1 cellular context compared by ENCODE assay signal in the genomic region with DNA sequence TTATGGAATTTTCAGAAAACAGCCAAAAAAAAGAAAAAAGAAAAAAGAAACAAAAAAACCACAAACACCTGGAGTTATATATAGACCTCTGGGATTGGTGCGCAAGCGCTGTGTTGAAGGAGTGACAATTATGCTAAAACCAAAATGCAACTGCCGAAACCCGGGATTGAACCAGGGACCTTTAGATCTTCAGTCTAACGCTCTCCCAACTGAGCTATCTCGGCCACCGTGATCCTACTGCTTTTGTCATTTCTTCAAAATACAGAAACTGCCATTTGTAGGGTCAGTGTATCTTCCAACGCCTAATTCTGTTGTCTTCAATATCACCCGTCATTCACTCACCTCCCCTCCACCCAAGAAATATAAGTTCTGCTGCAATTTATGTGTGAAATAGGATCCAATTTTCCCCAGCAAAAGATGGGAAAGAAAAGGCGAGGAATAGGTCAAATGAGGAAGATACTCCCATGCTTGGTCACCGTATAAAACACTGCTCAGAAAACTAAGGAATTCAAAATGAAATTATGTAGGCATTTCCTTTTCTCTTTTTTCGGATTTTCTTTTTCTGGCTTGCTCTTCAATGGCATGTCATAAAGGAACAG.
A peak's percentile ranks its signal among the peaks of the same experiment; 100 is the strongest.
TF ChIP-seq lines count a peak whose summit lies in the region.

No MANE protein-coding gene starts in this region.

TF ChIP-seq in HEK293, 187 proteins besides CTCF, POLR2A, EP300 and RAD21 (continued from another document and continues in another):
- TF ChIP-seq, protein P1, sequence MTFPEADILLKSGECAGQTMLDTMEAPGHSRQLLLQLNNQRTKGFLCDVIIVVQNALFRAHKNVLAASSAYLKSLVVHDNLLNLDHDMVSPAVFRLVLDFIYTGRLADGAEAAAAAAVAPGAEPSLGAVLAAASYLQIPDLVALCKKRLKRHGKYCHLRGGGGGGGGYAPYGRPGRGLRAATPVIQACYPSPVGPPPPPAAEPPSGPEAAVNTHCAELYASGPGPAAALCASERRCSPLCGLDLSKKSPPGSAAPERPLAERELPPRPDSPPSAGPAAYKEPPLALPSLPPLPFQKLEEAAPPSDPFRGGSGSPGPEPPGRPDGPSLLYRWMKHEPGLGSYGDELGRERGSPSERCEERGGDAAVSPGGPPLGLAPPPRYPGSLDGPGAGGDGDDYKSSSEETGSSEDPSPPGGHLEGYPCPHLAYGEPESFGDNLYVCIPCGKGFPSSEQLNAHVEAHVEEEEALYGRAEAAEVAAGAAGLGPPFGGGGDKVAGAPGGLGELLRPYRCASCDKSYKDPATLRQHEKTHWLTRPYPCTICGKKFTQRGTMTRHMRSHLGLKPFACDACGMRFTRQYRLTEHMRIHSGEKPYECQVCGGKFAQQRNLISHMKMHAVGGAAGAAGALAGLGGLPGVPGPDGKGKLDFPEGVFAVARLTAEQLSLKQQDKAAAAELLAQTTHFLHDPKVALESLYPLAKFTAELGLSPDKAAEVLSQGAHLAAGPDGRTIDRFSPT (tag by site-specific recombination; IDR thresholded peaks at IDR 0.05), result no peak
- TF ChIP-seq ZNF138 (tag by site-specific recombination; IDR thresholded peaks at IDR 0.05; ENCODE audit: borderline replicate concordance) (no peak), ZNF610 (tag by site-specific recombination; IDR thresholded peaks at IDR 0.05; ENCODE audit: borderline replicate concordance) (no peak), ZBTB17 (tag by site-specific recombination; IDR thresholded peaks at IDR 0.05) (peak; percentile 51; the same call in 1 of the 2 replicates), ZNF433 (tag by site-specific recombination; IDR thresholded peaks at IDR 0.05; ENCODE audit: low read depth) (no peak), GLI4 (tag by site-specific recombination; IDR thresholded peaks at IDR 0.05) (no peak), ZNF624 (tag by site-specific recombination; IDR thresholded peaks at IDR 0.05) (no peak), ZNF366 (tag by site-specific recombination; conservative IDR thresholded peaks at IDR 0.05) (peak; percentile 69), ZEB2 (tag by site-specific recombination; IDR thresholded peaks at IDR 0.05) (peak; percentile 54; the same call in 1 of the 2 replicates), ZNF37A (tag by site-specific recombination; IDR thresholded peaks at IDR 0.05) (no peak), ZNF596 (tag by site-specific recombination; IDR thresholded peaks at IDR 0.05) (no peak), ZNF274 (IDR thresholded peaks at IDR 0.05; ENCODE audit: low read length) (no peak), ZNF274 (tag by site-specific recombination; IDR thresholded peaks at IDR 0.05; ENCODE audit: borderline replicate concordance) (no peak), ZNF510 (tag by site-specific recombination; IDR thresholded peaks at IDR 0.05; ENCODE audit: insufficient replicate concordance) (no peak), ZNF549 (tag by site-specific recombination; IDR thresholded peaks at IDR 0.05) (no peak), ZIC2 (tag by site-specific recombination; IDR thresholded peaks at IDR 0.05) (no peak), ZNF248 (tag by site-specific recombination; IDR thresholded peaks at IDR 0.05) (no peak), KLF8 (tag by site-specific recombination; IDR thresholded peaks at IDR 0.05) (peak; percentile 57; the same call in 1 of the 2 replicates), KLF7 (tag by site-specific recombination; IDR thresholded peaks at IDR 0.05; ENCODE audit: borderline replicate concordance) (no peak), ZBTB48 (tag by site-specific recombination; IDR thresholded peaks at IDR 0.05) (no peak), ZNF514 (tag by site-specific recombination; IDR thresholded peaks at IDR 0.05) (no peak), ZNF585B (tag by site-specific recombination; IDR thresholded peaks at IDR 0.05) (no peak), MYNN (tag by site-specific recombination; IDR thresholded peaks at IDR 0.05; ENCODE audit: borderline replicate concordance) (no peak), ZNF221 (tag by site-specific recombination; IDR thresholded peaks at IDR 0.05; ENCODE audit: borderline replicate concordance) (no peak), YY2 (tag by site-specific recombination; IDR thresholded peaks at IDR 0.05) (no peak), HOXC10 (CRISPR knock-in tag; IDR thresholded peaks at IDR 0.05) (no peak), ZNF626 (tag by site-specific recombination; IDR thresholded peaks at IDR 0.05) (no peak), ZNF239 (tag by site-specific recombination; IDR thresholded peaks at IDR 0.05) (no peak), ZNF114 (tag by site-specific recombination; IDR thresholded peaks at IDR 0.05) (no peak), ZNF488 (tag by site-specific recombination; IDR thresholded peaks at IDR 0.05) (no peak), ZNF132 (tag by site-specific recombination; IDR thresholded peaks at IDR 0.05; ENCODE audit: borderline replicate concordance) (no peak), ZNF404 (tag by site-specific recombination; IDR thresholded peaks at IDR 0.05) (no peak), ZNF133 (tag by site-specific recombination; IDR thresholded peaks at IDR 0.05) (no peak), ZNF19 (tag by site-specific recombination; IDR thresholded peaks at IDR 0.05; ENCODE audit: low read depth) (no peak), BCL11A (tag by site-specific recombination; IDR thresholded peaks at IDR 0.05; ENCODE audit: low read depth) (no peak), KLF10 (tag by site-specific recombination; IDR thresholded peaks at IDR 0.05) (peak; percentile 57), ZNF530 (tag by site-specific recombination; IDR thresholded peaks at IDR 0.05; ENCODE audit: low read depth) (no peak), ZNF202 (tag by site-specific recombination; IDR thresholded peaks at IDR 0.05; ENCODE audit: borderline replicate concordance) (no peak), ZNF211 (tag by site-specific recombination; IDR thresholded peaks at IDR 0.05; ENCODE audit: low read depth) (no peak), SCRT2 (tag by site-specific recombination; IDR thresholded peaks at IDR 0.05) (no peak), ZNF513 (tag by site-specific recombination; IDR thresholded peaks at IDR 0.05) (no peak), ZNF155 (tag by site-specific recombination; IDR thresholded peaks at IDR 0.05) (no peak), ZNF776 (tag by site-specific recombination; IDR thresholded peaks at IDR 0.05; ENCODE audit: borderline replicate concordance) (no peak), ZNF544 (tag by site-specific recombination; IDR thresholded peaks at IDR 0.05) (no peak), ZNF214 (tag by site-specific recombination; IDR thresholded peaks at IDR 0.05; ENCODE audit: borderline replicate concordance) (no peak), ZNF701 (tag by site-specific recombination; IDR thresholded peaks at IDR 0.05) (no peak), MEIS1 (CRISPR knock-in tag; IDR thresholded peaks at IDR 0.05; ENCODE audit: borderline replicate concordance) (no peak), FEZF1 (tag by site-specific recombination; IDR thresholded peaks at IDR 0.05) (no peak), ZNF658 (tag by site-specific recombination; IDR thresholded peaks at IDR 0.05) (no peak), ZNF48 (tag by site-specific recombination; IDR thresholded peaks at IDR 0.05) (no peak)
- TF ChIP-seq, protein P2, sequence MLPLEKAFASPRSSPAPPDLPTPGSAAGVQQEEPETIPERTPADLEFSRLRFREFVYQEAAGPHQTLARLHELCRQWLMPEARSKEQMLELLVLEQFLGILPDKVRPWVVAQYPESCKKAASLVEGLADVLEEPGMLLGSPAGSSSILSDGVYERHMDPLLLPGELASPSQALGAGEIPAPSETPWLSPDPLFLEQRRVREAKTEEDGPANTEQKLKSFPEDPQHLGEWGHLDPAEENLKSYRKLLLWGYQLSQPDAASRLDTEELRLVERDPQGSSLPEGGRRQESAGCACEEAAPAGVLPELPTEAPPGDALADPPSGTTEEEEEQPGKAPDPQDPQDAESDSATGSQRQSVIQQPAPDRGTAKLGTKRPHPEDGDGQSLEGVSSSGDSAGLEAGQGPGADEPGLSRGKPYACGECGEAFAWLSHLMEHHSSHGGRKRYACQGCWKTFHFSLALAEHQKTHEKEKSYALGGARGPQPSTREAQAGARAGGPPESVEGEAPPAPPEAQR (tag by site-specific recombination; IDR thresholded peaks at IDR 0.05), result 0 out of 2 replicates have a peak, but pooled peaks have one; percentile 34
- TF ChIP-seq, protein P3, sequence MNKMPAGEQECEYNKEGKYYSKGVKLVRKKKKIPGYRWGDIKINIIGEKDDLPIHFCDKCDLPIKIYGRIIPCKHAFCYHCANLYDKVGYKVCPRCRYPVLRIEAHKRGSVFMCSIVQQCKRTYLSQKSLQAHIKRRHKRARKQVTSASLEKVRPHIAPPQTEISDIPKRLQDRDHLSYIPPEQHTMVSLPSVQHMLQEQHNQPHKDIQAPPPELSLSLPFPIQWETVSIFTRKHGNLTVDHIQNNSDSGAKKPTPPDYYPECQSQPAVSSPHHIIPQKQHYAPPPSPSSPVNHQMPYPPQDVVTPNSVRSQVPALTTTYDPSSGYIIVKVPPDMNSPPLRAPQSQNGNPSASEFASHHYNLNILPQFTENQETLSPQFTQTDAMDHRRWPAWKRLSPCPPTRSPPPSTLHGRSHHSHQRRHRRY (tag by site-specific recombination; IDR thresholded peaks at IDR 0.05), result no peak
- TF ChIP-seq, protein P4, sequence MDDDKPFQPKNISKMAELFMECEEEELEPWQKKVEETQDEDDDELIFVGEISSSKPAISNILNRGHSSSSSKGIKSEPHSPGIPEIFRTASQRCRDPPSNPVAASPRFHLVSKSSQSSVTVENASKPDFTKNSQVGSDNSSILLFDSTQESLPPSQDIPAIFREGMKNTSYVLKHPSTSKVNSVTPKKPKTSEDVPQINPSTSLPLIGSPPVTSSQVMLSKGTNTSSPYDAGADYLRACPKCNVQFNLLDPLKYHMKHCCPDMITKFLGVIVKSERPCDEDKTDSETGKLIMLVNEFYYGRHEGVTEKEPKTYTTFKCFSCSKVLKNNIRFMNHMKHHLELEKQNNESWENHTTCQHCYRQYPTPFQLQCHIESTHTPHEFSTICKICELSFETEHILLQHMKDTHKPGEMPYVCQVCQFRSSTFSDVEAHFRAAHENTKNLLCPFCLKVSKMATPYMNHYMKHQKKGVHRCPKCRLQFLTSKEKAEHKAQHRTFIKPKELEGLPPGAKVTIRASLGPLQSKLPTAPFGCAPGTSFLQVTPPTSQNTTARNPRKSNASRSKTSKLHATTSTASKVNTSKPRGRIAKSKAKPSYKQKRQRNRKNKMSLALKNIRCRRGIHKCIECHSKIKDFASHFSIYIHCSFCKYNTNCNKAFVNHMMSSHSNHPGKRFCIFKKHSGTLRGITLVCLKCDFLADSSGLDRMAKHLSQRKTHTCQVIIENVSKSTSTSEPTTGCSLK (tag by site-specific recombination; IDR thresholded peaks at IDR 0.05), result no peak
- TF ChIP-seq, protein P5, sequence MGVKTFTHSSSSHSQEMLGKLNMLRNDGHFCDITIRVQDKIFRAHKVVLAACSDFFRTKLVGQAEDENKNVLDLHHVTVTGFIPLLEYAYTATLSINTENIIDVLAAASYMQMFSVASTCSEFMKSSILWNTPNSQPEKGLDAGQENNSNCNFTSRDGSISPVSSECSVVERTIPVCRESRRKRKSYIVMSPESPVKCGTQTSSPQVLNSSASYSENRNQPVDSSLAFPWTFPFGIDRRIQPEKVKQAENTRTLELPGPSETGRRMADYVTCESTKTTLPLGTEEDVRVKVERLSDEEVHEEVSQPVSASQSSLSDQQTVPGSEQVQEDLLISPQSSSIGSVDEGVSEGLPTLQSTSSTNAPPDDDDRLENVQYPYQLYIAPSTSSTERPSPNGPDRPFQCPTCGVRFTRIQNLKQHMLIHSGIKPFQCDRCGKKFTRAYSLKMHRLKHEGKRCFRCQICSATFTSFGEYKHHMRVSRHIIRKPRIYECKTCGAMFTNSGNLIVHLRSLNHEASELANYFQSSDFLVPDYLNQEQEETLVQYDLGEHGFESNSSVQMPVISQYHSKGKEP (tag by site-specific recombination; IDR thresholded peaks at IDR 0.05), result peak; percentile 71; the same call in 1 of the 2 replicates
- TF ChIP-seq, protein P6, sequence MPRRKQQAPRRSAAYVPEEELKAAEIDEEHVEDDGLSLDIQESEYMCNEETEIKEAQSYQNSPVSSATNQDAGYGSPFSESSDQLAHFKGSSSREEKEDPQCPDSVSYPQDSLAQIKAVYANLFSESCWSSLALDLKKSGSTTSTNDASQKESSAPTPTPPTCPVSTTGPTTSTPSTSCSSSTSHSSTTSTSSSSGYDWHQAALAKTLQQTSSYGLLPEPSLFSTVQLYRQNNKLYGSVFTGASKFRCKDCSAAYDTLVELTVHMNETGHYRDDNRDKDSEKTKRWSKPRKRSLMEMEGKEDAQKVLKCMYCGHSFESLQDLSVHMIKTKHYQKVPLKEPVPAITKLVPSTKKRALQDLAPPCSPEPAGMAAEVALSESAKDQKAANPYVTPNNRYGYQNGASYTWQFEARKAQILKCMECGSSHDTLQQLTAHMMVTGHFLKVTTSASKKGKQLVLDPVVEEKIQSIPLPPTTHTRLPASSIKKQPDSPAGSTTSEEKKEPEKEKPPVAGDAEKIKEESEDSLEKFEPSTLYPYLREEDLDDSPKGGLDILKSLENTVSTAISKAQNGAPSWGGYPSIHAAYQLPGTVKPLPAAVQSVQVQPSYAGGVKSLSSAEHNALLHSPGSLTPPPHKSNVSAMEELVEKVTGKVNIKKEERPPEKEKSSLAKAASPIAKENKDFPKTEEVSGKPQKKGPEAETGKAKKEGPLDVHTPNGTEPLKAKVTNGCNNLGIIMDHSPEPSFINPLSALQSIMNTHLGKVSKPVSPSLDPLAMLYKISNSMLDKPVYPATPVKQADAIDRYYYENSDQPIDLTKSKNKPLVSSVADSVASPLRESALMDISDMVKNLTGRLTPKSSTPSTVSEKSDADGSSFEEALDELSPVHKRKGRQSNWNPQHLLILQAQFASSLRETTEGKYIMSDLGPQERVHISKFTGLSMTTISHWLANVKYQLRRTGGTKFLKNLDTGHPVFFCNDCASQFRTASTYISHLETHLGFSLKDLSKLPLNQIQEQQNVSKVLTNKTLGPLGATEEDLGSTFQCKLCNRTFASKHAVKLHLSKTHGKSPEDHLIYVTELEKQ (tag by site-specific recombination; IDR thresholded peaks at IDR 0.05; ENCODE audit: borderline replicate concordance), result no peak
